ENCODE assay signal across 8 cellular contexts in the genomic region with DNA sequence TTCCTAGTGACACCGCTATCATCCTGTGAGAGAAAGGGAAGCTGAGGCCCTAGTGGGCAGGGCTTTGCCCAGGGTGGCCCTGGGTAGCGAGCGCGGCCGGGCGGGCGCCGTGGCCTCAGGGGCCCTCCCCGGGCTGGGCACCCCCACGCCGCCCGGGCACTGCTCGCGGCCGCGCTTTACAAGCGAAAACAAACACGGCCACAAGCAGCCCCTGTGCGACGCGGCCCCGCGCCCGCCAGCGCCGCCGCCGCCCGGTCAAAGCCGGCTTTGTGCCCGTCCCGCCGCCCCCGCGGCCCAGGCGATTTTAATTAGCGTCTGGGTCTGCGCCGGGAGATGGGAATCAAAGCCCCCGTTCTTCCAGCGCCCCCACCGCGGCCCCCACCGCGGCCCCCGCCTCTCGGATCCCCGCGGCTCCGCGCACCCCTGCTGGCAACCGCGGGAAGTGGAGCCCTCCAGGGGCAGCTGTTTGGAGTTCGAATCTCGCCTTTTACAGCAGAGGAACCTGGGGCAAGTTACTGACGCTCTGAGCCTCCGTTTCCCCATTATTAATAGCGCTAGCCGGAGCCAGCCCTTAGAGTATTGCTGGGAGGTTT. TPM values are rescaled to one million over a fixed set of nuclear protein-coding genes. Genes with fewer than 3 reads are reported as not detected.
A peak's percentile ranks its signal among the peaks of the same experiment; 100 is the strongest.
DNase-seq lines count a peak whose midpoint lies in the region; ATAC-seq and TF ChIP-seq lines count a peak whose summit lies in the region.

No MANE protein-coding gene starts in this region.

- peak overlapping the region; percentile 79 for H3K4me3 ChIP-seq in coronary artery

- DNase-seq in HFFc6 = no peak
- peak; percentile 72 for DNase-seq in coronary artery (ENCODE audit: low spot score)
- peak; percentile 29 for DNase-seq in stimulated activated naive CD8-positive, alpha-beta T cell treated with anti-CD3 and anti-CD28 coated beads, Interleukin-15, Interleukin-2, amounts not matched to agents 100 U/mL and 50 U/mL, for 24 hours
- no peak for DNase-seq in NCI-H748 treated with DMSO at 0.1 percent for 48 hours (lab: John Stamatoyannopoulos, UW)
- no peak for DNase-seq in NCI-H1105 treated with DMSO at 0.1 percent for 48 hours (lab: John Stamatoyannopoulos, UW)
- DNase-seq in DMS 273 (lab: John Stamatoyannopoulos, UW; ENCODE audit: unreplicated experiment) = no peak
- DNase-seq in RKO (ENCODE audit: low spot score) = no peak

- no peaks in the 10 kb centered on the region for H3K9me3 Mint-ChIP-seq in HFFc6

- ATAC-seq in stimulated activated naive CD8-positive, alpha-beta T cell treated with anti-CD3 and anti-CD28 coated beads, Interleukin-15, Interleukin-2, amounts not matched to agents 100 U/mL and 50 U/mL, for 24 hours = no peak

- no peaks in the 10 kb centered on the region for H3K36me3 Mint-ChIP-seq in HFFc6 (ENCODE audit: low read depth)

- peak overlapping the region; percentile 41; the same call in 1 of the 2 replicates for H3K4me3 Mint-ChIP-seq in HFFc6

- no peaks in the 10 kb centered on the region for H3K27me3 ChIP-seq in layer of hippocampus (ENCODE audit: control insufficient read depth, insufficient read depth, low read length)

- peaks cover 38% of the 10 kb centered on the region for H3K4me1 Mint-ChIP-seq in HFFc6 (ENCODE audit: low read depth)

- H3K27ac ChIP-seq in coronary artery (peak overlapping the region; percentile 15 to 16), layer of hippocampus (ENCODE audit: low read depth, low read length) (peak overlapping the region; percentile 72)

- H3K27me3 Mint-ChIP-seq in HFFc6 (ENCODE audit: insufficient read depth) = peaks cover 4% of the 10 kb centered on the region

- H3K27ac Mint-ChIP-seq in HFFc6 = no peak overlapping the region

- TF ChIP-seq CTCF in HFFc6 (IDR thresholded peaks at IDR 0.05) (peak; percentile 74), coronary artery (IDR thresholded peaks at IDR 0.05) (peak; percentile 29)

RNA-seq across cellular contexts. Expression of a gene that starts 47.9 kb away (rescaled TPM):
- total RNA-seq in HFFc6 (2021; fragmentation: NEBNext Ultra II Directional; extraction: Animal tissue kit (Norgen Biotek cat#: 25700)) = not detected

Comparison
In these comparisons a context has a peak if more than half of its experiments do, and no peak if none do; other contexts are left out.
1. DNase-seq: peak in coronary artery (single experiment) and stimulated activated naive CD8-positive, alpha-beta T cell treated with anti-CD3 and anti-CD28 coated beads, Interleukin-15, Interleukin-2, amounts not matched to agents 100 U/mL and 50 U/mL, for 24 hours (single experiment); none in HFFc6 (single experiment), NCI-H748 treated with DMSO at 0.1 percent for 48 hours (single experiment), NCI-H1105 treated with DMSO at 0.1 percent for 48 hours (single experiment), DMS 273 (single experiment) and RKO (single experiment).